In genomic region chr16:69378760-69379159, GRCh38 we compare ENCODE assay signal across 1 cellular context.
TF ChIP-seq lines count a peak whose summit lies in the region.

No MANE protein-coding gene starts in this region.

TF ChIP-seq in WTC11, 78 proteins besides CTCF, POLR2A, EP300 and RAD21 (continued from another document):
- no peak for TF ChIP-seq ATF6 (CRISPR knock-in tag; IDR thresholded peaks at IDR 0.05)
- TF ChIP-seq NR1H2 (CRISPR knock-in tag; IDR thresholded peaks at IDR 0.05), result no peak
- TF ChIP-seq ZMAT4 (CRISPR knock-in tag; IDR thresholded peaks at IDR 0.05), result no peak
- no peak for TF ChIP-seq MLX (CRISPR knock-in tag; IDR thresholded peaks at IDR 0.05)
- no peak for TF ChIP-seq CDX4 (CRISPR knock-in tag; IDR thresholded peaks at IDR 0.05; ENCODE audit: borderline replicate concordance)
- TF ChIP-seq ZNF416 (CRISPR knock-in tag; IDR thresholded peaks at IDR 0.05), result no peak
- no peak for TF ChIP-seq PRRX2 (CRISPR knock-in tag; IDR thresholded peaks at IDR 0.05)
- TF ChIP-seq IRF1 (CRISPR knock-in tag; IDR thresholded peaks at IDR 0.05), result no peak
- TF ChIP-seq IRF2 (CRISPR knock-in tag; IDR thresholded peaks at IDR 0.05; ENCODE audit: borderline replicate concordance, low read depth), result no peak
- TF ChIP-seq USF1 (CRISPR knock-in tag; IDR thresholded peaks at IDR 0.05), result no peak
- TF ChIP-seq CBFB (CRISPR knock-in tag; IDR thresholded peaks at IDR 0.05; ENCODE audit: low read depth), result no peak
- TF ChIP-seq ERG (CRISPR knock-in tag; IDR thresholded peaks at IDR 0.05), result no peak
- no peak for TF ChIP-seq HMGXB4 (CRISPR knock-in tag; IDR thresholded peaks at IDR 0.05)
- TF ChIP-seq ZNF219 (CRISPR knock-in tag; IDR thresholded peaks at IDR 0.05; ENCODE audit: borderline replicate concordance), result no peak
TF ChIP-seq in WTC11: peak in this region for 0.
